ENCODE assay signal across 10 cellular contexts in the genomic region with DNA sequence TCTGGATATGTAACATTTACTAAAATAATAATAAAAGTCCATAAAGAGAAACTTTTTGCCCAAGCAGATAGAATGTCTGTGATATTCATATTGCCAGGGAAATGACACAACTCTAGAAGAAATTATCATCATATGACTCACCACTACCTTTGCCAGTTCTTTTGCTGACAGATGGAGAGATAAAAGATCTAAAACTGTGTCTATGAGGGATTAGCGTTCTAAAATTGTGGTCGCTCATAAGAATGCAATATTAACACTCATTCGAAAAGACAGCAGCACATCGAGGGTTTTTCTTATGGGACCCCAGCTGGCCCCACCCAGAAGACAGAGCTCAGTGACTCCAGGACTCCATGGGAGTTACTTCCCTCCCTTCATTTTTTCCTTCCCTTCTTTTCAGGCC. TPM values are rescaled to one million over a fixed set of nuclear protein-coding genes. Genes with fewer than 3 reads are reported as not detected.
A peak's percentile ranks its signal among the peaks of the same experiment; 100 is the strongest.
DNase-seq lines count a peak whose midpoint lies in the region; ATAC-seq and TF ChIP-seq lines count a peak whose summit lies in the region.
"Had no signal": no experiment of that assay in that cellular context is flagged by ENCODE, and none has a peak within 500 bp of the region (broad histone marks: within the 10 kb centered on the region; RNA-seq: fewer than 3 reads in every experiment).

No MANE protein-coding gene starts in this region.

- TF ChIP-seq CTCF in fibroblast of mammary gland (conservative IDR thresholded peaks at IDR 0.05; ENCODE audit: control insufficient read depth, insufficient read depth, low read depth, low read length), result no peak

- H3K36me3 ChIP-seq in ACC112 (ENCODE audit: insufficient read depth, low read length), result no peaks in the 10 kb centered on the region

- intact Hi-C loops in activated T-helper 2 cell treated with anti-CD3 and anti-CD28 coated beads, Interferon-gamma antibody, Interleukin-2, Interleukin-4, amounts not matched to agents 10 μg/mL and 5 μg/mL and 100 μg/mL, durations not matched to agents 14 hours and 24 hours and 36 hours (cut with micrococcal nuclease), result loop anchor here (1.0 kb wide), 2 partner anchors 18 to 39 kb away; no protein-coding TSS in a partner anchor

- H3K4me1 ChIP-seq in ACC112 (ENCODE audit: control insufficient read depth, insufficient read depth, low read length, unreplicated experiment), result peaks cover 9% of the 10 kb centered on the region

- no peak overlapping the region for H3K4me3 Mint-ChIP-seq in activated T-helper 2 cell treated with anti-CD3 and anti-CD28 coated beads, Interferon-gamma antibody, Interleukin-2, Interleukin-4, amounts not matched to agents 10 μg/mL and 5 μg/mL and 100 μg/mL, durations not matched to agents 14 hours and 24 hours and 36 hours (ENCODE audit: low read depth)

- H3K4me1 Mint-ChIP-seq in activated T-helper 2 cell treated with anti-CD3 and anti-CD28 coated beads, Interferon-gamma antibody, Interleukin-2, Interleukin-4, amounts not matched to agents 10 μg/mL and 5 μg/mL and 100 μg/mL, durations not matched to agents 14 hours and 24 hours and 36 hours (ENCODE audit: low read depth), result peaks cover 17% of the 10 kb centered on the region

- no peak for TF ChIP-seq POLR2A in erythroblast (IDR thresholded peaks at IDR 0.05; ENCODE audit: low read length)

- ATAC-seq in SK-N-SH treated with all-trans-retinoic acid at 6 μM for 48 hours, result peak; percentile 93

- no peaks in the 10 kb centered on the region for H3K79me2 ChIP-seq in ACC112 (ENCODE audit: control insufficient read depth, insufficient read depth, low read length, unreplicated experiment)

- no peaks in the 10 kb centered on the region for H3K36me3 Mint-ChIP-seq in activated T-helper 2 cell treated with anti-CD3 and anti-CD28 coated beads, Interferon-gamma antibody, Interleukin-2, Interleukin-4, amounts not matched to agents 10 μg/mL and 5 μg/mL and 100 μg/mL, durations not matched to agents 14 hours and 24 hours and 36 hours (ENCODE audit: low read depth)

- DNase-seq in HCEC 1CT, result peak; percentile 49
- DNase-seq in fibroblast of mammary gland (ENCODE audit: low read depth), result peak; percentile 69
- no peak for DNase-seq in GOT3 (lab: John Stamatoyannopoulos, UW)
- no peak for DNase-seq in erythroblast (lab: John Stamatoyannopoulos, UW)
- DNase-seq in GM19238 (ENCODE audit: insufficient read length, low spot score), result no peak
- DNase-seq in activated T-helper 2 cell treated with anti-CD3 and anti-CD28 coated beads, Interferon-gamma antibody, Interleukin-2, Interleukin-4, amounts not matched to agents 10 μg/mL and 5 μg/mL and 100 μg/mL, durations not matched to agents 14 hours and 24 hours and 36 hours (ENCODE audit: low spot score), result no peak
- DNase-seq: KBM-7 had no signal

- H2AFZ ChIP-seq in ACC112 (ENCODE audit: low read length, unreplicated experiment), result peak overlapping the region; percentile 36

- H3K27ac ChIP-seq in ACC112 (ENCODE audit: low read depth, low read length), result peak overlapping the region; percentile 23; the same call in 1 of the 2 replicates

- H3K27me3 Mint-ChIP-seq in activated T-helper 2 cell treated with anti-CD3 and anti-CD28 coated beads, Interferon-gamma antibody, Interleukin-2, Interleukin-4, amounts not matched to agents 10 μg/mL and 5 μg/mL and 100 μg/mL, durations not matched to agents 14 hours and 24 hours and 36 hours (ENCODE audit: low read depth), result peaks cover 32% of the 10 kb centered on the region

- H3K27me3 ChIP-seq in ACC112 (ENCODE audit: insufficient read depth, low read length), result no peaks in the 10 kb centered on the region

- H3K27ac Mint-ChIP-seq in activated T-helper 2 cell treated with anti-CD3 and anti-CD28 coated beads, Interferon-gamma antibody, Interleukin-2, Interleukin-4, amounts not matched to agents 10 μg/mL and 5 μg/mL and 100 μg/mL, durations not matched to agents 14 hours and 24 hours and 36 hours, result no peak overlapping the region

- H3K4me3 ChIP-seq in ACC112 (ENCODE audit: low read depth, low read length) (no peak overlapping the region; the same call in 1 of the 2 replicates), fibroblast of mammary gland (ENCODE audit: control insufficient read depth, low read depth, low read length) (no peak overlapping the region)
- H3K4me3 ChIP-seq: lung had no signal

- H3K9me3 Mint-ChIP-seq in activated T-helper 2 cell treated with anti-CD3 and anti-CD28 coated beads, Interferon-gamma antibody, Interleukin-2, Interleukin-4, amounts not matched to agents 10 μg/mL and 5 μg/mL and 100 μg/mL, durations not matched to agents 14 hours and 24 hours and 36 hours, result no peaks in the 10 kb centered on the region

TF ChIP-seq in SK-N-SH treated with all-trans-retinoic acid at 6 μM for 48 hours, 23 proteins besides CTCF, POLR2A, EP300 and RAD21:
- peak; percentile 70 for TF ChIP-seq ISL1 (CRISPR knock-in tag; IDR thresholded peaks at IDR 0.05)
- peak; percentile 71; the same call in 1 of the 2 replicates for TF ChIP-seq PATZ1 (CRISPR knock-in tag; IDR thresholded peaks at IDR 0.05; ENCODE audit: borderline replicate concordance)
- no peak for TF ChIP-seq ZNF70 (CRISPR knock-in tag; IDR thresholded peaks at IDR 0.05)

RNA-seq across cellular contexts. Expression of gene LANCL2, which starts 16.6 kb away (rescaled TPM):
- 8.6 and 9.5 TPM in 2 replicates for total RNA-seq in activated T-helper 2 cell treated with anti-CD3 and anti-CD28 coated beads, Interferon-gamma antibody, Interleukin-2, Interleukin-4, amounts not matched to agents 10 μg/mL and 5 μg/mL and 100 μg/mL, durations not matched to agents 14 hours and 24 hours and 36 hours

Comparison
In these comparisons a context has a peak if more than half of its experiments do, and no peak if none do; other contexts are left out.
1. DNase-seq: peak in HCEC 1CT (single experiment) and fibroblast of mammary gland (single experiment); none in GOT3 (single experiment), erythroblast (0 of 2), GM19238 (single experiment) and activated T-helper 2 cell treated with anti-CD3 and anti-CD28 coated beads, Interferon-gamma antibody, Interleukin-2, Interleukin-4, amounts not matched to agents 10 μg/mL and 5 μg/mL and 100 μg/mL, durations not matched to agents 14 hours and 24 hours and 36 hours (single experiment).